ENCODE assay signal across 13 cellular contexts in genomic region chr20:37915800-37916570, GRCh38. TPM values are rescaled to one million over a fixed set of nuclear protein-coding genes. Genes with fewer than 3 reads are reported as not detected.
DNase-seq lines count a peak whose midpoint lies in the region; ATAC-seq and TF ChIP-seq lines count a peak whose summit lies in the region.
"Had no signal": no experiment of that assay in that cellular context is flagged by ENCODE, and none has a peak within 500 bp of the region (broad histone marks: within the 10 kb centered on the region; RNA-seq: fewer than 3 reads in every experiment).

No MANE protein-coding gene starts in this region.

- H3K27me3 Mint-ChIP-seq in H9 (ENCODE audit: low read depth) = peaks cover 57% of the 10 kb centered on the region

- no peaks in the 10 kb centered on the region for H3K36me3 Mint-ChIP-seq in H9 (ENCODE audit: insufficient read depth in 1 of 3, low read depth in 3 of 3)

- H3K79me1 ChIP-seq in H9 (ENCODE audit: insufficient read depth, low read depth, low read length, poor library complexity, severe bottlenecking) (no peaks in the 10 kb centered on the region), neuronal stem cell (ENCODE audit: low read depth, low read length) (peaks cover 1% of the 10 kb centered on the region)

- H4K8ac ChIP-seq in H9 (replicated peaks; ENCODE audit: insufficient read length, low read depth, low read length) (no peak overlapping the region), neuronal stem cell (ENCODE audit: low read depth, low read length) (no peak overlapping the region)

- H3K14ac ChIP-seq in H9 (ENCODE audit: insufficient read depth, low read length) = 0 out of 2 replicates have a peak overlapping the region, but pooled peaks have one; percentile 3
- no peak overlapping the region for H3K14ac ChIP-seq in neuronal stem cell (ENCODE audit: low read length)

- H2BK5ac ChIP-seq in H9 (ENCODE audit: insufficient read length, low read length) (no peak overlapping the region), neuronal stem cell (ENCODE audit: low read length) (peak overlapping the region; percentile 83)

- no peak overlapping the region for H2BK20ac ChIP-seq in H9 (ENCODE audit: low read depth, low read length, poor library complexity, severe bottlenecking)

- H4K20me1 ChIP-seq in H9 (ENCODE audit: control insufficient read depth, insufficient read depth, insufficient read length) = no peaks in the 10 kb centered on the region

- no peaks in the 10 kb centered on the region for H3K79me2 ChIP-seq in H9 (ENCODE audit: insufficient read depth, low read length)
- H3K79me2 ChIP-seq: parathyroid adenoma had no signal

- no peak overlapping the region for H4K91ac ChIP-seq in H9 (ENCODE audit: insufficient read length, low read depth, low read length)
- no peak overlapping the region for H4K91ac ChIP-seq in neuronal stem cell (ENCODE audit: low read depth, low read length, poor library complexity)

- H3K4me3 Mint-ChIP-seq in H9 = peak overlapping the region; percentile 65 to 79

- H3K56ac ChIP-seq in H9 (ENCODE audit: insufficient read length, low read depth, low read length) = no peak overlapping the region

- no peak overlapping the region for H3T11ph ChIP-seq in H9 (ENCODE audit: low read length)

- peak; percentile 65 for DNase-seq in H9
- peak; percentile 93 for DNase-seq in NCI-H2171 treated with DMSO at 0.1 percent for 48 hours (lab: John Stamatoyannopoulos, UW)
- no peak for DNase-seq in foreskin keratinocyte
- DNase-seq in neuronal stem cell (ENCODE audit: low spot score) = no peak
- no peak for DNase-seq in SKM-1 treated with dmso at 0.1 percent for 144 hours (lab: John Stamatoyannopoulos, UW; ENCODE audit: unreplicated experiment)
- no peak for DNase-seq in AML-193 (lab: John Stamatoyannopoulos, UW)
- DNase-seq in GM03348 (ENCODE audit: low spot score) = no peak
- DNase-seq: activated CD4-positive, alpha-beta T cell treated with anti-CD3 and anti-CD28 coated beads for 1 hour; activated naive CD4-positive, alpha-beta T cell treated with anti-CD3 and anti-CD28 coated beads, Interleukin-2, amount 50 U/mL, for 16 hours; kidney; NCI-H1048 had no signal

- H3K4ac ChIP-seq in H9 (ENCODE audit: low read depth, low read length) (no peak overlapping the region), neuronal stem cell (ENCODE audit: low read length) (no peak overlapping the region)

- no peak overlapping the region for H2AK5ac ChIP-seq in H9 (ENCODE audit: insufficient read length, low read length)
- H2AK5ac ChIP-seq in neuronal stem cell (ENCODE audit: low read depth, low read length) = peak overlapping the region; percentile 61

- no peak overlapping the region for H2BK12ac ChIP-seq in H9 (ENCODE audit: insufficient read length, low read depth, low read length)
- H2BK12ac ChIP-seq in neuronal stem cell (ENCODE audit: low read length) = peak overlapping the region; percentile 85

- H3K4me3 ChIP-seq in neuronal stem cell (ENCODE audit: low read length in 2 of 2) = no peak overlapping the region

- H3K9me3 Mint-ChIP-seq in H9 = no peaks in the 10 kb centered on the region

- peak overlapping the region in 2 of 3 experiments; percentile 70 to 74; a peak in 4 of 7 replicates for H3K27ac Mint-ChIP-seq in H9

- no CpG with 5 or more reads among the region's 21 CpGs for WGBS in H9 (ENCODE audit: extremely low coverage, insufficient read length, low lambda C conversion rate)
- no CpG with 5 or more reads among the region's 21 CpGs for WGBS in neuronal stem cell (ENCODE audit: extremely low coverage in 2 of 2, insufficient read length in 2 of 2, insufficient replicate concordance in 1 of 2), 2 donors

- H3K23me2 ChIP-seq in H9 (ENCODE audit: insufficient read length, low read depth, low read length, poor library complexity, severe bottlenecking) = peaks cover 11% of the 10 kb centered on the region

- peaks cover 0 to 2% of the 10 kb centered on the region in 2 donors for H3K36me3 ChIP-seq in neuronal stem cell (replicated peaks in 1 of 2; ENCODE audit: control insufficient read depth in 2 of 2, insufficient read depth in 2 of 2, low read length in 2 of 2)

- H3K27me3 ChIP-seq in H9 (ENCODE audit: insufficient read depth, low read length) (no peaks in the 10 kb centered on the region; the same call in 1 of the 2 replicates), foreskin keratinocyte (peaks cover 88% of the 10 kb centered on the region), neuronal stem cell (ENCODE audit: control insufficient read depth in 3 of 3, insufficient read depth in 3 of 3, low read depth in 1 of 3, low read length in 3 of 3) (peaks cover 0 to 3% (median 0%) of the 10 kb centered on the region in 3 experiments)

- no peak overlapping the region for H2BK15ac ChIP-seq in H9 (ENCODE audit: low read depth, low read length)
- peak overlapping the region; percentile 90 for H2BK15ac ChIP-seq in neuronal stem cell (ENCODE audit: low read length)

- H2BK120ac ChIP-seq in H9 (ENCODE audit: low read depth, low read length, poor library complexity, severe bottlenecking) (no peak overlapping the region), neuronal stem cell (ENCODE audit: low read depth, low read length) (peak overlapping the region; percentile 97)

- H3K27ac ChIP-seq in H9 (ENCODE audit: insufficient read length, low read depth, low read length) (no peak overlapping the region), foreskin keratinocyte (no peak overlapping the region), neuronal stem cell (replicated peaks; ENCODE audit: low read length) (peak overlapping the region; percentile 95)
- H3K27ac ChIP-seq: parathyroid adenoma had no signal

- peaks cover 55 to 74% of the 10 kb centered on the region in 2 experiments for H3K4me1 Mint-ChIP-seq in H9

- H3K23ac ChIP-seq in H9 (ENCODE audit: insufficient read length, low read depth, low read length) (no peak overlapping the region), neuronal stem cell (ENCODE audit: low read depth, low read length, poor library complexity) (no peak overlapping the region)

- peaks cover 4% of the 10 kb centered on the region; the same call in 1 of the 2 replicates for H3K4me1 ChIP-seq in H9 (ENCODE audit: insufficient read depth, low read length)
- H3K4me1 ChIP-seq in foreskin keratinocyte = no peaks in the 10 kb centered on the region
- H3K4me1 ChIP-seq in neuronal stem cell (ENCODE audit: control insufficient read depth in 2 of 2, insufficient read depth in 1 of 2, low read depth in 1 of 2, low read length in 2 of 2) = peaks cover 45 to 48% of the 10 kb centered on the region in 2 donors
- H3K4me1 ChIP-seq: parathyroid adenoma had no signal

- no peak for TF ChIP-seq CTCF in H9 (conservative IDR thresholded peaks at IDR 0.05)
- peak; percentile 15 for TF ChIP-seq CTCF in foreskin keratinocyte (conservative IDR thresholded peaks at IDR 0.05)

- H3K18ac ChIP-seq in H9 (ENCODE audit: insufficient read length, low read depth, low read length) = no peak overlapping the region
- H3K18ac ChIP-seq in neuronal stem cell (ENCODE audit: low read length) = peak overlapping the region; percentile 93

- H4K5ac ChIP-seq in H9 (ENCODE audit: insufficient read length, low read depth, low read length) = no peak overlapping the region

- H2AFZ ChIP-seq in H9 (ENCODE audit: low read length) (no peak overlapping the region), neuronal stem cell (ENCODE audit: low read length) (peak overlapping the region; percentile 91)

- H3K9me3 ChIP-seq in H9 (ENCODE audit: control insufficient read depth, low read depth, low read length) (no peaks in the 10 kb centered on the region), neuronal stem cell (replicated peaks in 1 of 2; ENCODE audit: control insufficient read depth in 2 of 2, insufficient read depth in 1 of 2, low read depth in 1 of 2, low read length in 2 of 2) (peaks cover 0 to 3% of the 10 kb centered on the region in 2 donors)

- H3K4me2 ChIP-seq in H9 (ENCODE audit: insufficient read depth, insufficient read length, low read length) (peak overlapping the region; percentile 84), neuronal stem cell (ENCODE audit: insufficient read depth, low read length, poor library complexity, severe bottlenecking) (peak overlapping the region; percentile 50)

- ATAC-seq in foreskin keratinocyte = no peak
- no peak for ATAC-seq in GM21619 (IDR thresholded peaks at IDR 0.05; ENCODE audit: unreplicated experiment)

- no peak overlapping the region for H3K9ac ChIP-seq in H9 (ENCODE audit: extremely low read depth, insufficient read length, low read length)
- peak overlapping the region; percentile 57 for H3K9ac ChIP-seq in neuronal stem cell (ENCODE audit: low read depth, low read length, poor library complexity)
- H3K9ac ChIP-seq: parathyroid adenoma had no signal

RNA-seq across cellular contexts. Expression of gene VSTM2L, which starts 13.1 kb away (rescaled TPM):
- 2.1 and 2.2 TPM in 2 replicates for total RNA-seq in H9 (2021)
- 0.14 and 0.25 TPM in 2 replicates for total RNA-seq in foreskin keratinocyte
- polyA plus RNA-seq in foreskin keratinocyte = 0.26 and 0.27 TPM in 2 replicates
- polyA plus RNA-seq in neuronal stem cell (2013, experiment 1 of 2) = 9.1 TPM
- polyA plus RNA-seq in neuronal stem cell (2013, experiment 2 of 2) = 8.0 TPM

Comparison
In these comparisons a context has a peak if more than half of its experiments do, and no peak if none do; other contexts are left out.
1. DNase-seq: peak in H9 (single experiment) and NCI-H2171 treated with DMSO at 0.1 percent for 48 hours (single experiment); none in foreskin keratinocyte (0 of 2), neuronal stem cell (single experiment), SKM-1 treated with dmso at 0.1 percent for 144 hours (single experiment), AML-193 (0 of 2) and GM03348 (single experiment).